Comparison of ENCODE assay signal across 1 cellular context in the genomic region with DNA sequence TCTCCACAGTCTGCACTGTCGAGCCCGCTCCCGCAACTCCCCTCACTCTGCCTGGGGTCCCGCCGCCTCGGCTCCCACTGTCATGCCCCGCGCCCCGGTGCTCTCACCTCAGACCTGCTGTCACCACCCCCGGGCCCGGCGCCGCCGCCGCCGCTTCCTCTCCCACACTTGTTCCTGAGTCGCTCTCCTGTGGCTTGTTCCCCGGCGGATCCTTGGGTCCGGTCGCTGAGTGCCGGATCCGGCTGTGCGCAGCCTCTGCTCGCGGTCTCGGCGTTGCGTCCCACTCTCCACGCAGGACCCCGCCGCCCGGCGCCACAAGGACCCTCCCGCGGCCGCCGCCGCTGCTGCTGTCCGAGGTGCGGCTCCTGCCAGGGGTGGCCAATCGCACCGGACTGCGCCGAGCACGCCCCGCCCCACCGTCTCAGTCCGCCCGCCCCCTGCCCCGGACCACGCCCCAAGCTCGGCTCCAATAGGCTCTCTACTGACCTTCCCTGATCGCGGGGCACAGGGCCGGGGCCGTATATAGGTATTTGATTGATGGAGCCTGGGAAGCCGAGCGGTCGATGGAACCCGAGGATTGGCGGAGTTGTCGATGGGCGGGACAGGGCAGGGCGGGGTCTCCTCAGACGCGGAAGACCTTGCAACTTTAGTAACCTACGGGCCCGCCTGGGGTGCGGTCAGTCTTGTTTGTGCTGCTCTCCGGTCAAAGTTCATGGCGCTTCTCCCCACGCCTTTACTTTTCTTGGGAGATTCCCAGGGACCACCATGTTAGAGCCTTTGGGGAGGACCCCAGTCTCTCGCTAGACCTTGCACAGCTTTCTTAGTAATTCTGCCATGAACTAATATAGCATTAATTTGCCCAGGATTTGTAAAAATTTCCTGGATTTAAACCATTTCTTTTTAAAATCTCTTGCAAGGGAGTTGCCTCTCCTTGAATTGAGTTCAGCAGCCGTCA.
A peak's percentile ranks its signal among the peaks of the same experiment; 100 is the strongest.
TF ChIP-seq lines count a peak whose summit lies in the region.

TAOK3 (minus strand) TSS at position 367 of the 955 bp plus-strand sequence. CDS start 117,340 bp downstream, outside the sequence.

TF ChIP-seq in HepG2, 621 proteins besides CTCF, POLR2A, EP300 and RAD21 (continued from another document and continues in another):
- no peak for TF ChIP-seq ZBTB40 (IDR thresholded peaks at IDR 0.05)
- peak; percentile 66; the same call in 1 of the 2 replicates for TF ChIP-seq ZBTB40 (CRISPR knock-in tag; IDR thresholded peaks at IDR 0.05)
- peak; percentile 33; the same call in 1 of the 2 replicates for TF ChIP-seq ZMYM3 (CRISPR knock-in tag; IDR thresholded peaks at IDR 0.05)
- 0 out of 2 replicates have a peak, but pooled peaks have one; percentile 63 for TF ChIP-seq HBP1 (CRISPR knock-in tag; IDR thresholded peaks at IDR 0.05; ENCODE audit: low read depth)
- TF ChIP-seq SRSF9 (IDR thresholded peaks at IDR 0.05; ENCODE audit: borderline replicate concordance, insufficient read depth, low read depth, low read length, poor library complexity, severe bottlenecking) = no peak
- no peak for TF ChIP-seq TARDBP (CRISPR knock-in tag; IDR thresholded peaks at IDR 0.05)
- TF ChIP-seq SP1 (IDR thresholded peaks at IDR 0.05) = no peak
- TF ChIP-seq SP1 (CRISPR knock-in tag; IDR thresholded peaks at IDR 0.05) = peak; percentile 87
- peak; percentile 77; the same call in 1 of the 2 replicates for TF ChIP-seq KMT2A (CRISPR knock-in tag; IDR thresholded peaks at IDR 0.05)
- TF ChIP-seq DR1 (CRISPR knock-in tag; IDR thresholded peaks at IDR 0.05) = peak; percentile 39; the same call in 1 of the 2 replicates
- no peak for TF ChIP-seq ISX (CRISPR knock-in tag; conservative IDR thresholded peaks at IDR 0.05)
- no peak for TF ChIP-seq PAWR (CRISPR knock-in tag; IDR thresholded peaks at IDR 0.05; ENCODE audit: borderline replicate concordance)
- peak; percentile 76; the same call in 1 of the 2 replicates for TF ChIP-seq ZFP36L1 (CRISPR knock-in tag; IDR thresholded peaks at IDR 0.05)
- TF ChIP-seq ZNF547 (CRISPR knock-in tag; IDR thresholded peaks at IDR 0.05) = peak; percentile 19; the same call in 1 of the 2 replicates
- no peak for TF ChIP-seq HMG20B (CRISPR knock-in tag; conservative IDR thresholded peaks at IDR 0.05)
- TF ChIP-seq ZNF431 (CRISPR knock-in tag; IDR thresholded peaks at IDR 0.05; ENCODE audit: borderline replicate concordance, low read depth) = 0 out of 2 replicates have a peak, but pooled peaks have one; percentile 47
- TF ChIP-seq, protein P1, sequence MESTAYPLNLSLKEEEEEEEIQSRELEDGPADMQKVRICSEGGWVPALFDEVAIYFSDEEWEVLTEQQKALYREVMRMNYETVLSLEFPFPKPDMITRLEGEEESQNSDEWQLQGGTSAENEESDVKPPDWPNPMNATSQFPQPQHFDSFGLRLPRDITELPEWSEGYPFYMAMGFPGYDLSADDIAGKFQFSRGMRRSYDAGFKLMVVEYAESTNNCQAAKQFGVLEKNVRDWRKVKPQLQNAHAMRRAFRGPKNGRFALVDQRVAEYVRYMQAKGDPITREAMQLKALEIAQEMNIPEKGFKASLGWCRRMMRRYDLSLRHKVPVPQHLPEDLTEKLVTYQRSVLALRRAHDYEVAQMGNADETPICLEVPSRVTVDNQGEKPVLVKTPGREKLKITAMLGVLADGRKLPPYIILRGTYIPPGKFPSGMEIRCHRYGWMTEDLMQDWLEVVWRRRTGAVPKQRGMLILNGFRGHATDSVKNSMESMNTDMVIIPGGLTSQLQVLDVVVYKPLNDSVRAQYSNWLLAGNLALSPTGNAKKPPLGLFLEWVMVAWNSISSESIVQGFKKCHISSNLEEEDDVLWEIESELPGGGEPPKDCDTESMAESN (CRISPR knock-in tag; conservative IDR thresholded peaks at IDR 0.05) = peak; percentile 3; the same call in 1 of the 2 replicates
- TF ChIP-seq GLI4 (CRISPR knock-in tag; IDR thresholded peaks at IDR 0.05; ENCODE audit: borderline replicate concordance) = no peak
- TF ChIP-seq, protein P2, sequence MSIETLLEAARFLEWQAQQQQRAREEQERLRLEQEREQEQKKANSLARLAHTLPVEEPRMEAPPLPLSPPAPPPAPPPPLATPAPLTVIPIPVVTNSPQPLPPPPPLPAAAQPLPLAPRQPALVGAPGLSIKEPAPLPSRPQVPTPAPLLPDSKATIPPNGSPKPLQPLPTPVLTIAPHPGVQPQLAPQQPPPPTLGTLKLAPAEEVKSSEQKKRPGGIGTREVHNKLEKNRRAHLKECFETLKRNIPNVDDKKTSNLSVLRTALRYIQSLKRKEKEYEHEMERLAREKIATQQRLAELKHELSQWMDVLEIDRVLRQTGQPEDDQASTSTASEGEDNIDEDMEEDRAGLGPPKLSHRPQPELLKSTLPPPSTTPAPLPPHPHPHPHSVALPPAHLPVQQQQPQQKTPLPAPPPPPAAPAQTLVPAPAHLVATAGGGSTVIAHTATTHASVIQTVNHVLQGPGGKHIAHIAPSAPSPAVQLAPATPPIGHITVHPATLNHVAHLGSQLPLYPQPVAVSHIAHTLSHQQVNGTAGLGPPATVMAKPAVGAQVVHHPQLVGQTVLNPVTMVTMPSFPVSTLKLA (IDR thresholded peaks at IDR 0.05) = peak; percentile 21; the same call in 1 of the 2 replicates
- TF ChIP-seq REL (CRISPR knock-in tag; conservative IDR thresholded peaks at IDR 0.05) = no peak
- TF ChIP-seq HNF4G (IDR thresholded peaks at IDR 0.05; ENCODE audit: borderline replicate concordance, low read depth, low read length) = peak; percentile 94
- peak; percentile 73; the same call in 1 of the 2 replicates for TF ChIP-seq HNF4G (CRISPR knock-in tag; IDR thresholded peaks at IDR 0.05; ENCODE audit: borderline replicate concordance, low read depth)
- no peak for TF ChIP-seq KIAA2018 (CRISPR knock-in tag; IDR thresholded peaks at IDR 0.05; ENCODE audit: borderline replicate concordance)
- no peak for TF ChIP-seq ZNF576 (CRISPR knock-in tag; IDR thresholded peaks at IDR 0.05)
- TF ChIP-seq ZBTB1 (CRISPR knock-in tag; IDR thresholded peaks at IDR 0.05; ENCODE audit: borderline replicate concordance) = no peak
- peak; percentile 62; the same call in 1 of the 2 replicates for TF ChIP-seq KDM2A (CRISPR knock-in tag; IDR thresholded peaks at IDR 0.05; ENCODE audit: borderline replicate concordance, low read depth)
- TF ChIP-seq EEA1 (CRISPR knock-in tag; IDR thresholded peaks at IDR 0.05; ENCODE audit: borderline replicate concordance) = 0 out of 2 replicates have a peak, but pooled peaks have one; percentile 63
